Comparison of ENCODE assay signal across 13 cellular contexts in genomic region chr2:142603761-142604160, GRCh38.
DNase-seq lines count a peak whose midpoint lies in the region; ATAC-seq, FAIRE-seq and TF ChIP-seq lines count a peak whose summit lies in the region.
"Had no signal": no experiment of that assay in that cellular context is flagged by ENCODE, and none has a peak within 500 bp of the region (broad histone marks: within the 10 kb centered on the region; RNA-seq: fewer than 3 reads in every experiment).

No MANE protein-coding gene starts in this region.

- DNase-seq in fibroblast of pulmonary artery (ENCODE audit: low read depth) (peak; percentile 18), NCI-H774 (lab: John Stamatoyannopoulos, UW) (no peak), left lung (no peak)
- DNase-seq in central memory CD4-positive, alpha-beta T cell, result no peak
- DNase-seq: aorta; left colon; NCI-H1092; stimulated activated CD4-positive, alpha-beta T cell treated with anti-CD3 and anti-CD28 coated beads, Interleukin-4, amount 100 ng/mL, for 4 hours; T-helper 2 cell had no signal

- peak; percentile 44 for TF ChIP-seq CTCF in LNCAP (IDR thresholded peaks at IDR 0.05)
- TF ChIP-seq CTCF in fibroblast of pulmonary artery (IDR thresholded peaks at IDR 0.05; ENCODE audit: low read length, missing control alignments), result peak; percentile 15
- TF ChIP-seq CTCF in left lung (IDR thresholded peaks at IDR 0.05), result no peak

- H3K9me3 ChIP-seq in left lung, result no peaks in the 10 kb centered on the region

- H3K4me3 ChIP-seq in fibroblast of pulmonary artery (replicated peaks; ENCODE audit: low read depth, low read length) (no peak overlapping the region), left lung (no peak overlapping the region)

- peak; percentile 78 for FAIRE-seq in A204.1 (lab: Jason Lieb, UNC)

- H3K36me3 ChIP-seq in left lung, result no peaks in the 10 kb centered on the region

- H3K27ac ChIP-seq in left lung, result no peak overlapping the region

- intact Hi-C loops in left lung (cut with DNase I), result no loop called here

- ATAC-seq in SK-N-SH treated with all-trans-retinoic acid at 6 μM for 48 hours, result peak; percentile 45; the same call in 1 of the 3 replicates
- ATAC-seq in left lung, result no peak
- no peak for ATAC-seq in HG03439 (IDR thresholded peaks at IDR 0.05; ENCODE audit: unreplicated experiment)
- ATAC-seq: left colon had no signal

- no peaks in the 10 kb centered on the region for H3K27me3 ChIP-seq in left lung

- no peaks in the 10 kb centered on the region for H3K4me1 ChIP-seq in left lung

TF ChIP-seq in SK-N-SH treated with all-trans-retinoic acid at 6 μM for 48 hours, 23 proteins besides CTCF, POLR2A, EP300 and RAD21:
- no peak for TF ChIP-seq ZFP30 (CRISPR knock-in tag; IDR thresholded peaks at IDR 0.05)
- no peak for TF ChIP-seq ESRRG (CRISPR knock-in tag; IDR thresholded peaks at IDR 0.05)
- no peak for TF ChIP-seq SNAI2 (CRISPR knock-in tag; IDR thresholded peaks at IDR 0.05)
- no peak for TF ChIP-seq ZC3H10 (CRISPR knock-in tag; IDR thresholded peaks at IDR 0.05)
- no peak for TF ChIP-seq RARB (CRISPR knock-in tag; IDR thresholded peaks at IDR 0.05)
- no peak for TF ChIP-seq ARNTL (CRISPR knock-in tag; IDR thresholded peaks at IDR 0.05; ENCODE audit: borderline replicate concordance, low read depth)
- no peak for TF ChIP-seq OSR1 (CRISPR knock-in tag; IDR thresholded peaks at IDR 0.05)

Comparison
In these comparisons a context has a peak if more than half of its experiments do, and no peak if none do; other contexts are left out.
1. CTCF ChIP-seq: peak in LNCAP (single experiment) and fibroblast of pulmonary artery (single experiment); none in left lung (0 of 2).